Comparison of ENCODE assay signal across 15 cellular contexts in the genomic region with DNA sequence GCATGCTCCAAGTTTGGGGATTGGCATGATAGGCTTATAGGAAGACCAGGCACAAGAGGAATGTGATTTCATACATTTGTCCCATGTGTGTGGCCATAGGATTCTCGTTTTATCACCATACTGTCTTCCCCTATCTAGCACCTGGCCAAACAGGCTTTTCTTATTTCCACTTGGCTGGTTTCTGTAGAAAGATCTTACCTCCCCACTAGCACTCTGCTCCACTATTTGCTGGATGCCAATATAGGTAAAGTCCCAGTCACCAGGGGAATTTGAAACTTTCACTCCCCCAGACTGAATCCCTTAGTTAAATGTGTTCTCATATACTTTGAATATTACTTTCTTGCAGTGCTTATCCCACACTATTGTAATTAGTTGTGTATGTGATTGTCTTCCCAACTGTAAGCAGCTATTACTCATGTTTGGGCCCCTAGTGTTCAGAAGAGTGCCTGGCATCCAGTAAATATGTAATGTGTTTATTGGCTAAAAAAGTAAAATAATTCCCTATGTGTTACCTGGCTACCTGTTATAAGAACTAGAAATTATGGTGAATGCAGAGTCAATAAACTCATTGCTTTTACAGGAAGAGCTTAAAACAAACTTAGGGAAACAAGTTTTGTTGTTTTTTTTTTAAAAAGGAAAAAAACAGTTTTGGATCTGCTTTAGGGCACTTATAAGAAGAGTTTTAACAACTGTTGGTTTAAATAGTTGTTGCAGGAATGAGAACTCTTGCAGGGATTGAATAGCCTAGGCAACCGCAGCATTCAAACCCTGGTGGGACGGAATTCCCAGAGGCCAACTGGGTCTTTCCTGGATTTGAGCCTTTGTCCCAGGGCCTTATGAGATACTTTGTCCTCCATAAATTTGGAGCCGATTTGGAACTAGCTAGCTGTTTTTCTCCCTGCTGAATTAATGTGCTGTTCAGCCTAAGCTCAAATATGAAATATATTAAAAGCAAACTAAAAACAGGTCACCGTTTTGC.
A peak's percentile ranks its signal among the peaks of the same experiment; 100 is the strongest.
DNase-seq lines count a peak whose midpoint lies in the region; ATAC-seq and TF ChIP-seq lines count a peak whose summit lies in the region.
"Had no signal": no experiment of that assay in that cellular context is flagged by ENCODE, and none has a peak within 500 bp of the region (broad histone marks: within the 10 kb centered on the region; RNA-seq: fewer than 3 reads in every experiment).

No MANE protein-coding gene starts in this region.

- H3K27ac Mint-ChIP-seq in H9: no peak overlapping the region
- H3K27ac Mint-ChIP-seq: activated B cell treated with CpG ODN at 0.5 μM for 24 hours had no signal

- H3K4me1 ChIP-seq in H9 (ENCODE audit: insufficient read depth, low read length) (peaks cover 3% of the 10 kb centered on the region; the same call in 1 of the 2 replicates), Panc1 (ENCODE audit: control insufficient read depth, insufficient read depth, low read length) (no peaks in the 10 kb centered on the region)

- H3K27ac ChIP-seq in H9 (ENCODE audit: insufficient read length, low read depth, low read length) (no peak overlapping the region), Panc1 (ENCODE audit: low read length) (no peak overlapping the region)
- H3K27ac ChIP-seq: hepatocyte had no signal

- no peaks in the 10 kb centered on the region for H3K79me2 ChIP-seq in H9 (ENCODE audit: insufficient read depth, low read length)
- H3K79me2 ChIP-seq: hepatocyte had no signal

- H2BK12ac ChIP-seq in H9 (ENCODE audit: insufficient read length, low read depth, low read length): no peak overlapping the region

- no peak overlapping the region for H3K14ac ChIP-seq in H9 (ENCODE audit: insufficient read depth, low read length)

- H3K9ac ChIP-seq in H9 (ENCODE audit: extremely low read depth, insufficient read length, low read length): no peak overlapping the region

- no peak overlapping the region for H3K4me3 Mint-ChIP-seq in H9
- H3K4me3 Mint-ChIP-seq: activated B cell treated with CpG ODN at 0.5 μM for 24 hours had no signal

- no TSS peak for BruUV-seq in Panc1 (replicated peaks; lab: Mats Ljungman, UMichigan)

- H2BK120ac ChIP-seq in H9 (ENCODE audit: low read depth, low read length, poor library complexity, severe bottlenecking): no peak overlapping the region

- H2BK5ac ChIP-seq in H9 (ENCODE audit: insufficient read length, low read length): no peak overlapping the region

- H3K4ac ChIP-seq in H9 (ENCODE audit: low read depth, low read length): no peak overlapping the region

- no peaks in the 10 kb centered on the region; a peak in 2 of 5 replicates for H3K9me3 Mint-ChIP-seq in H9
- H3K9me3 Mint-ChIP-seq: activated B cell treated with CpG ODN at 0.5 μM for 24 hours had no signal

- H3K56ac ChIP-seq in H9 (ENCODE audit: insufficient read length, low read depth, low read length): no peak overlapping the region

- no peak overlapping the region for H4K5ac ChIP-seq in H9 (ENCODE audit: insufficient read length, low read depth, low read length)

- CTCF ChIA-PET in Panc1 (lab: Charles Lee): interaction anchor here (0.6 kb wide), 1 partner anchor 17 kb away, joined by 3 read pairs; no protein-coding TSS in a partner anchor

- no peak for ATAC-seq in Panc1
- no peak for ATAC-seq in HG03565 (IDR thresholded peaks at IDR 0.05; ENCODE audit: unreplicated experiment)

- H2BK15ac ChIP-seq in H9 (ENCODE audit: low read depth, low read length): no peak overlapping the region

- H3K23ac ChIP-seq in H9 (ENCODE audit: insufficient read length, low read depth, low read length): no peak overlapping the region

- peaks cover 48 to 56% of the 10 kb centered on the region in 2 experiments for H3K4me1 Mint-ChIP-seq in H9
- H3K4me1 Mint-ChIP-seq: activated B cell treated with CpG ODN at 0.5 μM for 24 hours had no signal

- peaks cover 24% of the 10 kb centered on the region for H3K27me3 Mint-ChIP-seq in H9 (ENCODE audit: low read depth)

- no peaks in the 10 kb centered on the region for H3K23me2 ChIP-seq in H9 (ENCODE audit: insufficient read length, low read depth, low read length, poor library complexity, severe bottlenecking)

- H3K9me3 ChIP-seq in H9 (ENCODE audit: control insufficient read depth, low read depth, low read length) (no peaks in the 10 kb centered on the region), Panc1 (ENCODE audit: control insufficient read depth, insufficient read depth, low read depth, low read length) (no peaks in the 10 kb centered on the region)
- H3K9me3 ChIP-seq: MG63 had no signal

- H3K4me2 ChIP-seq in H9 (ENCODE audit: insufficient read depth, insufficient read length, low read length): no peak overlapping the region
- H3K4me2 ChIP-seq: hepatocyte had no signal

- no peaks in the 10 kb centered on the region for H3K36me3 Mint-ChIP-seq in H9 (ENCODE audit: insufficient read depth in 1 of 3, low read depth in 3 of 3)

- TF ChIP-seq CTCF in GM06990 (IDR thresholded peaks at IDR 0.05; ENCODE audit: insufficient read depth, low read length, poor library complexity, severe bottlenecking): peak; percentile 13
- peak; percentile 31; the same call in 1 of the 3 replicates for TF ChIP-seq CTCF in H9 (conservative IDR thresholded peaks at IDR 0.05)
- 0 out of 2 replicates have a peak, but pooled peaks have one; percentile 5 for TF ChIP-seq CTCF in Panc1 (IDR thresholded peaks at IDR 0.05)
- TF ChIP-seq CTCF in kidney epithelial cell (IDR thresholded peaks at IDR 0.05; ENCODE audit: insufficient read depth, low read length, poor library complexity, severe bottlenecking): peak; percentile 11

- H3K18ac ChIP-seq in H9 (ENCODE audit: insufficient read length, low read depth, low read length): no peak overlapping the region

- no CpG with 5 or more reads among the region's 5 CpGs for WGBS in H9 (ENCODE audit: extremely low coverage, insufficient read length, low lambda C conversion rate)

- POLR2A ChIA-PET in Panc1 (lab: Charles Lee): no interaction called here

- intact Hi-C loops in Panc1 (cut with micrococcal nuclease; ENCODE audit: unreplicated experiment): no loop called here

- no peaks in the 10 kb centered on the region for H3K79me1 ChIP-seq in H9 (ENCODE audit: insufficient read depth, low read depth, low read length, poor library complexity, severe bottlenecking)

- H4K20me1 ChIP-seq in H9 (ENCODE audit: control insufficient read depth, insufficient read depth, insufficient read length): no peaks in the 10 kb centered on the region

- H2AK5ac ChIP-seq in H9 (ENCODE audit: insufficient read length, low read length): no peak overlapping the region

- no peak overlapping the region for H4K8ac ChIP-seq in H9 (replicated peaks; ENCODE audit: insufficient read length, low read depth, low read length)

- no peak for DNase-seq in GM06990 (ENCODE audit: extremely low read depth, insufficient read length)
- no peak for DNase-seq in H9
- DNase-seq in Panc1 (ENCODE audit: low read depth, low spot score): no peak
- DNase-seq in kidney epithelial cell (ENCODE audit: low read depth): no peak
- DNase-seq in AG08395 (ENCODE audit: low spot score): no peak
- no peak for DNase-seq in globus pallidus (ENCODE audit: low spot score)
- DNase-seq in NCI-H1436 treated with DMSO at 0.1 percent for 48 hours (lab: John Stamatoyannopoulos, UW): no peak
- DNase-seq: activated B cell treated with CpG ODN at 0.5 μM for 24 hours; activated CD8-positive, alpha-beta memory T cell treated with anti-CD3 and anti-CD28 coated beads, Interleukin-2, amount 50 U/mL, for 4 hours; activated naive CD4-positive, alpha-beta T cell treated with anti-CD3 and anti-CD28 coated beads, Interleukin-2, amount 50 U/mL, for 16 hours; central memory CD4-positive, alpha-beta T cell; MG63; NK-92 treated with Interleukin-12 subunit alpha and Interleukin-12 subunit beta, amount 100 ng/mL, for 24 hours had no signal

- H4K91ac ChIP-seq in H9 (ENCODE audit: insufficient read length, low read depth, low read length): no peak overlapping the region

- H3K36me3 ChIP-seq in GM06990 (ENCODE audit: control insufficient read depth, insufficient read depth, low read length) (no peaks in the 10 kb centered on the region), Panc1 (ENCODE audit: control insufficient read depth, insufficient read depth, low read length) (no peaks in the 10 kb centered on the region), kidney epithelial cell (ENCODE audit: control insufficient read depth, insufficient read depth, low read length) (no peaks in the 10 kb centered on the region)
- H3K36me3 ChIP-seq: MG63 had no signal

- no peak overlapping the region for H2BK20ac ChIP-seq in H9 (ENCODE audit: low read depth, low read length, poor library complexity, severe bottlenecking)

- no peak overlapping the region for H2AFZ ChIP-seq in H9 (ENCODE audit: low read length)
- H2AFZ ChIP-seq: hepatocyte had no signal

- H3T11ph ChIP-seq in H9 (ENCODE audit: low read length): no peak overlapping the region

- in situ Hi-C loops in Panc1 (cut with HindIII; ENCODE audit: low pct_unique_long_range_greater_than_20kb, low sequenced_read_pairs): no loop called here

- no peak overlapping the region for H3K4me3 ChIP-seq in GM06990 (replicated peaks; ENCODE audit: low read depth, low read length)
- no peak overlapping the region for H3K4me3 ChIP-seq in Panc1 (ENCODE audit: low read depth in 2 of 2, low read length in 2 of 2)
- no peak overlapping the region for H3K4me3 ChIP-seq in kidney epithelial cell (ENCODE audit: low read depth, low read length)
- H3K4me3 ChIP-seq: hepatocyte, MG63 had no signal

- H3K27me3 ChIP-seq in GM06990 (replicated peaks; ENCODE audit: control insufficient read depth, insufficient read depth, low read length): no peaks in the 10 kb centered on the region
- no peaks in the 10 kb centered on the region for H3K27me3 ChIP-seq in H9 (ENCODE audit: insufficient read depth, low read length)
- peaks cover 8% of the 10 kb centered on the region for H3K27me3 ChIP-seq in Panc1 (ENCODE audit: control insufficient read depth, insufficient read depth, low read length)
- H3K27me3 ChIP-seq in kidney epithelial cell (ENCODE audit: control insufficient read depth, insufficient read depth, low read length): no peaks in the 10 kb centered on the region
- H3K27me3 ChIP-seq: MG63 had no signal
